Comparison of ENCODE assay signal across 20 cellular contexts in the genomic region with DNA sequence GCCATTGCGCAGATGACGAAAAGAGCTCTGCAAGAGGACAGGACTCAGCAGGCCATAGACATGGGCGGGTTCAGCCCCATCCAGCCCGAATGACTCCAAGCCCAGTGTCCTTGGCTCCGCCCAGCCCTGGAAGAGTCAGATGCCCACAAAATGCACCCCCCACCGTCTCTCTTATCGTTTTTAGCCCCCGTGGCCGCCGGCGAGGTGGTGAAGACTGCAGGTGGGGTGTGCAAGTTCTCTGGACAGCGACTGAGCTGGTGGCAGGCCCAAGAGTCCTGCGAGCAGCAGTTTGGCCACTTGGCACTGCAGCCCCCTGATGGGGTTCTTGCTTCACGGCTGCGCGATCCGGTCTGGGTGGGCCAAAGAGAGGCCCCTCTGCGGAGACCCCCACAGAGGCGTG. TPM values are rescaled to one million over a fixed set of nuclear protein-coding genes. Genes with fewer than 3 reads are reported as not detected.
DNase-seq lines count a peak whose midpoint lies in the region; ATAC-seq and TF ChIP-seq lines count a peak whose summit lies in the region.
"Had no signal": no experiment of that assay in that cellular context is flagged by ENCODE, and none has a peak within 500 bp of the region (broad histone marks: within the 10 kb centered on the region; RNA-seq: fewer than 3 reads in every experiment).

No MANE protein-coding gene starts in this region.

- H3K4me1 Mint-ChIP-seq in chondrocyte (ENCODE audit: low read depth) = peaks cover 7% of the 10 kb centered on the region
- H3K4me1 Mint-ChIP-seq in naive thymus-derived CD4-positive, alpha-beta T cell = peaks cover 0 to 2% (median 0%) of the 10 kb centered on the region in 7 donors

- H4K20me1 ChIP-seq in osteoblast (ENCODE audit: insufficient read depth, low read length) = no peaks in the 10 kb centered on the region

- ATAC-seq in GM19324 (IDR thresholded peaks at IDR 0.05; ENCODE audit: low FRiP score, unreplicated experiment) = no peak
- ATAC-seq in gastrocnemius medialis = no peak
- ATAC-seq in naive thymus-derived CD4-positive, alpha-beta T cell = no peak

- no peaks in the 10 kb centered on the region for H3K4me1 ChIP-seq in osteoblast (ENCODE audit: insufficient read depth, low read length)
- H3K4me1 ChIP-seq in tibial nerve = peaks cover 0 to 24% (median 0%) of the 10 kb centered on the region in 4 donors
- peaks cover 0 to 4% of the 10 kb centered on the region in 2 donors for H3K4me1 ChIP-seq in gastrocnemius medialis
- H3K4me1 ChIP-seq in naive thymus-derived CD4-positive, alpha-beta T cell (ENCODE audit: control insufficient read depth in 2 of 2, insufficient read depth in 2 of 2, low read length in 2 of 2) = no peaks in the 10 kb centered on the region

- DNase-seq in H7 (peak; percentile 50), chondrocyte (ENCODE audit: low spot score) (peak; percentile 72), osteoblast (ENCODE audit: insufficient read length, low spot score, missing footprints) (peak; percentile 78), tibial nerve (ENCODE audit: low spot score in 2 of 2) (no peak), gastrocnemius medialis (no peak)
- no peak for DNase-seq in naive thymus-derived CD4-positive, alpha-beta T cell
- DNase-seq: EL, Karpas-422, MG63, NCI-H1092, NCI-H146, NCI-H2081, NCI-H510A, Peyer's patch, Right ventricle myocardium superior had no signal

- H2AFZ ChIP-seq in osteoblast (ENCODE audit: low read length) = no peak overlapping the region

- no peak overlapping the region for H3K4me3 ChIP-seq in H7 (ENCODE audit: insufficient read depth, low read depth, low read length)
- H3K4me3 ChIP-seq in osteoblast (ENCODE audit: insufficient read depth, low read length) = no peak overlapping the region
- H3K4me3 ChIP-seq in tibial nerve = no peak overlapping the region
- H3K4me3 ChIP-seq in gastrocnemius medialis = no peak overlapping the region
- no peak overlapping the region for H3K4me3 ChIP-seq in naive thymus-derived CD4-positive, alpha-beta T cell (ENCODE audit: low read length)
- H3K4me3 ChIP-seq: MG63, Peyer's patch, SK-N-MC had no signal

- TF ChIP-seq POLR2A in tibial nerve (IDR thresholded peaks at IDR 0.05) = no peak
- TF ChIP-seq POLR2A in gastrocnemius medialis (IDR thresholded peaks at IDR 0.05) = no peak

- peaks cover 18% of the 10 kb centered on the region for H3K27me3 Mint-ChIP-seq in chondrocyte (ENCODE audit: low read depth)
- peaks cover 24 to 42% (median 31%) of the 10 kb centered on the region in 5 donors for H3K27me3 Mint-ChIP-seq in naive thymus-derived CD4-positive, alpha-beta T cell

- in situ Hi-C loops in gastrocnemius medialis (cut with MboI; ENCODE audit: low sequenced_read_pairs in 4 of 4) = no loop called here

- no peaks in the 10 kb centered on the region for H3K36me3 Mint-ChIP-seq in chondrocyte (ENCODE audit: low read depth)
- no peaks in the 10 kb centered on the region for H3K36me3 Mint-ChIP-seq in naive thymus-derived CD4-positive, alpha-beta T cell
- H3K36me3 Mint-ChIP-seq: CD14-positive monocyte had no signal

- intact Hi-C loops in gastrocnemius medialis (cut with DNase I; ENCODE audit: low total_unique reads) = no loop called here
- intact Hi-C loops in naive thymus-derived CD4-positive, alpha-beta T cell (cut with micrococcal nuclease) = no loop called here

- H3K27ac Mint-ChIP-seq in chondrocyte (ENCODE audit: unreplicated experiment) = no peak overlapping the region
- no peak overlapping the region for H3K27ac Mint-ChIP-seq in naive thymus-derived CD4-positive, alpha-beta T cell
- H3K27ac Mint-ChIP-seq: CD14-positive monocyte had no signal

- no peaks in the 10 kb centered on the region for H3K79me2 ChIP-seq in osteoblast (ENCODE audit: insufficient read depth, low read length)

- peak overlapping the region; percentile 75 for H3K27ac ChIP-seq in C4-2B
- H3K27ac ChIP-seq in osteoblast (ENCODE audit: low read depth, low read length) = no peak overlapping the region
- no peak overlapping the region for H3K27ac ChIP-seq in tibial nerve
- no peak overlapping the region for H3K27ac ChIP-seq in gastrocnemius medialis
- H3K27ac ChIP-seq in naive thymus-derived CD4-positive, alpha-beta T cell (ENCODE audit: low read depth, low read length) = no peak overlapping the region
- H3K27ac ChIP-seq: Peyer's patch, SK-N-MC had no signal

- no peaks in the 10 kb centered on the region for H3K36me3 ChIP-seq in H7 (replicated peaks; ENCODE audit: control insufficient read depth, insufficient read depth, low read length)
- no peaks in the 10 kb centered on the region for H3K36me3 ChIP-seq in osteoblast (ENCODE audit: insufficient read depth, low read length)
- no peaks in the 10 kb centered on the region for H3K36me3 ChIP-seq in tibial nerve
- H3K36me3 ChIP-seq in gastrocnemius medialis = no peaks in the 10 kb centered on the region
- no peaks in the 10 kb centered on the region for H3K36me3 ChIP-seq in naive thymus-derived CD4-positive, alpha-beta T cell (ENCODE audit: control insufficient read depth in 2 of 3, insufficient read depth in 3 of 3, low read length in 3 of 3)
- H3K36me3 ChIP-seq: MG63, Peyer's patch had no signal

- POLR2A ChIA-PET in naive thymus-derived CD4-positive, alpha-beta T cell (lab: Charles Lee) = no interaction called here

- H3K9me3 Mint-ChIP-seq in chondrocyte (ENCODE audit: low read depth) = no peaks in the 10 kb centered on the region
- no peaks in the 10 kb centered on the region for H3K9me3 Mint-ChIP-seq in naive thymus-derived CD4-positive, alpha-beta T cell

- WGBS in tibial nerve, 2 donors = 79 to 86% methylated on average over 19 of the region's 19 CpGs

- H3K27me3 ChIP-seq in H7 (ENCODE audit: control insufficient read depth, insufficient read depth, low read length) (peaks cover 34% of the 10 kb centered on the region), osteoblast (ENCODE audit: insufficient read depth, low read length) (peaks cover 24% of the 10 kb centered on the region), tibial nerve (peaks cover 0 to 51% of the 10 kb centered on the region in 2 donors), gastrocnemius medialis (peaks cover 34 to 50% (median 44%) of the 10 kb centered on the region in 3 donors)
- H3K27me3 ChIP-seq in naive thymus-derived CD4-positive, alpha-beta T cell (ENCODE audit: control insufficient read depth in 2 of 2, insufficient read depth in 2 of 2, low read length in 2 of 2) = no peaks in the 10 kb centered on the region
- H3K27me3 ChIP-seq: MG63 had no signal

- CTCF ChIA-PET in naive thymus-derived CD4-positive, alpha-beta T cell (lab: Charles Lee) = no interaction called here

- no peaks in the 10 kb centered on the region for H3K9me3 ChIP-seq in osteoblast (ENCODE audit: low read depth, low read length)
- H3K9me3 ChIP-seq in tibial nerve = no peaks in the 10 kb centered on the region
- H3K9me3 ChIP-seq in gastrocnemius medialis = no peaks in the 10 kb centered on the region
- no peaks in the 10 kb centered on the region for H3K9me3 ChIP-seq in naive thymus-derived CD4-positive, alpha-beta T cell (ENCODE audit: control insufficient read depth in 2 of 3, low read length in 3 of 3)
- H3K9me3 ChIP-seq: MG63, Peyer's patch had no signal

- TF ChIP-seq CTCF in C4-2B (conservative IDR thresholded peaks at IDR 0.05) (no peak), chondrocyte (IDR thresholded peaks at IDR 0.05) (no peak), osteoblast (IDR thresholded peaks at IDR 0.05; ENCODE audit: extremely low read depth, low read depth, low read length) (no peak), tibial nerve (IDR thresholded peaks at IDR 0.05) (no peak), gastrocnemius medialis (IDR thresholded peaks at IDR 0.05 in 4 of 5, conservative IDR thresholded peaks at IDR 0.05 in 1 of 5) (no peak)

- H3K4me2 ChIP-seq in osteoblast (ENCODE audit: insufficient read depth, low read length) = no peak overlapping the region

- no peak for TF ChIP-seq EP300 in tibial nerve (IDR thresholded peaks at IDR 0.05)

- H3K4me3 Mint-ChIP-seq in chondrocyte (ENCODE audit: unreplicated experiment) = no peak overlapping the region
- peak overlapping the region in 1 of 10 donors; percentile 14 for H3K4me3 Mint-ChIP-seq in naive thymus-derived CD4-positive, alpha-beta T cell

RNA-seq across cellular contexts. Expression of a gene that starts 2.1 kb away (rescaled TPM):
- not detected in 2 replicates for total RNA-seq in H7 (2014; rRNA removed; shearing (Covaris generic))
- not detected in 3 replicates for total RNA-seq in chondrocyte
- total RNA-seq in osteoblast = not detected in 2 replicates
- not detected for total RNA-seq in tibial nerve
- not detected for total RNA-seq in gastrocnemius medialis
- not detected for total RNA-seq in naive thymus-derived CD4-positive, alpha-beta T cell
- polyA plus RNA-seq in naive thymus-derived CD4-positive, alpha-beta T cell = not detected
- total RNA-seq: A673, Peyer's patch, Right ventricle myocardium superior had no signal
- polyA plus RNA-seq: CD14-positive monocyte had no signal

RNA-seq across cellular contexts. Expression of a gene that starts 37.1 kb away (rescaled TPM):
- 185 and 231 TPM in 2 replicates for total RNA-seq in H7 (2014; rRNA removed; shearing (Covaris generic))
- total RNA-seq in chondrocyte (105 to 132 TPM (median 108 TPM) in 3 replicates), osteoblast (136 and 138 TPM in 2 replicates), tibial nerve (100 to 1,000 TPM in 2 of 4 donors, 10 to 100 TPM in 2; 74.7 to 181 (median 100) TPM), gastrocnemius medialis (100 to 1,000 TPM; 265 to 438 (median 354) TPM)
- 100 to 1,000 TPM in 1 of 5 experiments, 10 to 100 TPM in 4; 59.4 to 129 (median 63.2) TPM for total RNA-seq in naive thymus-derived CD4-positive, alpha-beta T cell
- polyA plus RNA-seq in naive thymus-derived CD4-positive, alpha-beta T cell = 100 to 1,000 TPM; 176 to 203 TPM

RNA-seq across cellular contexts. Expression of a gene that starts 54.9 kb away (rescaled TPM):
- 0.30 and 0.73 TPM in 2 replicates for total RNA-seq in H7 (2014; rRNA removed; shearing (Covaris generic))
- total RNA-seq in chondrocyte (not detected in 3 replicates), osteoblast (not detected in 2 replicates), tibial nerve (not detected), gastrocnemius medialis (not detected)
- under 1 TPM in 1 of 5 experiments, not detected in 4; 0.11 TPM for total RNA-seq in naive thymus-derived CD4-positive, alpha-beta T cell
- polyA plus RNA-seq in naive thymus-derived CD4-positive, alpha-beta T cell = not detected
- total RNA-seq: A673, Right ventricle myocardium superior had no signal
- polyA plus RNA-seq: CD14-positive monocyte had no signal

Comparison
In these comparisons a context has a peak if more than half of its experiments do, and no peak if none do; other contexts are left out.
1. DNase-seq: peak in H7 (single experiment), chondrocyte (single experiment) and osteoblast (single experiment); none in tibial nerve (0 of 2), gastrocnemius medialis (0 of 2) and naive thymus-derived CD4-positive, alpha-beta T cell (0 of 9).